In the genomic region with DNA sequence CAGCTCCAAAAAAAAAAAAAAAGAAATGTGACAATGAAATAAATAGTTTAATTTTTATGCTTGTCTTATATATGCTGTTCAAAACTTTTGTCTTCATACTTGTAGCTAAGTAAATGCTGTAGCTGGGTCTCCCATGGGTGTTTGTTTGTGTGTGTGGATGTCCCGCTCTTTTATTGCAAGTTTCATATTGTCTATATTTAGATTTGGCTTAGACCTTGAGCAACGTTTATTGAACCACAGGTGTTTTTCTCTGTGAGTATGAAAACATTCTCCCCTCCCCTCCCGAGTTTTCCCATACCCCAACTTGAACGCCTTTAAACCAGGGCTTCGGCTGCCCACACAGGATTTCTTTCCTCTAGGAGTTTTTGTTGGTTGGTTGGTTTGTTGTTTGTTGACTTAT, we compare ENCODE assay signal across 18 cellular contexts. TPM values are rescaled to one million over a fixed set of nuclear protein-coding genes. Genes with fewer than 3 reads are reported as not detected.
DNase-seq lines count a peak whose midpoint lies in the region; ATAC-seq, FAIRE-seq and TF ChIP-seq lines count a peak whose summit lies in the region.
"Had no signal": no experiment of that assay in that cellular context is flagged by ENCODE, and none has a peak within 500 bp of the region (broad histone marks: within the 10 kb centered on the region; RNA-seq: fewer than 3 reads in every experiment).

No MANE protein-coding gene starts in this region.

- peak overlapping the region in 8 of 11 experiments; percentile 13 to 83 (median 62); a peak in 14 of 22 replicates for H3K27ac ChIP-seq in BLaER1 treated with 17β-estradiol and CSF1 and Interleukin-3, amounts not matched to agents 10 nM and 100 nM
- H3K27ac ChIP-seq in MM.1S (ENCODE audit: low read length): peak overlapping the region; percentile 97
- no peak overlapping the region for H3K27ac ChIP-seq in right atrium auricular region
- H3K27ac ChIP-seq in substantia nigra (ENCODE audit: low read depth, low read length, poor library complexity, severe bottlenecking): no peak overlapping the region
- H3K27ac ChIP-seq: C4-2B had no signal

- peaks cover 4 to 42% (median 16%) of the 10 kb centered on the region in 11 experiments; a peak in 21 of 22 replicates for H3K36me3 ChIP-seq in BLaER1 treated with 17β-estradiol and CSF1 and Interleukin-3, amounts not matched to agents 10 nM and 100 nM
- H3K36me3 ChIP-seq in MM.1S (replicated peaks; ENCODE audit: insufficient read depth, low read length): no peaks in the 10 kb centered on the region
- peaks cover 29% of the 10 kb centered on the region for H3K36me3 ChIP-seq in right atrium auricular region

- H3K9ac ChIP-seq in BLaER1 treated with 17β-estradiol and CSF1 and Interleukin-3, amounts not matched to agents 10 nM and 100 nM: peak overlapping the region in 5 of 11 experiments; percentile 27 to 70 (median 58); a peak in 9 of 22 replicates
- peak overlapping the region; percentile 81 for H3K9ac ChIP-seq in MM.1S (ENCODE audit: low read length)

- no peaks in the 10 kb centered on the region for H4K20me1 ChIP-seq in BLaER1 treated with 17β-estradiol and CSF1 and Interleukin-3, amounts not matched to agents 10 nM and 100 nM
- H4K20me1 ChIP-seq in MM.1S (ENCODE audit: insufficient read depth, low read length): no peaks in the 10 kb centered on the region

- H3K79me2 ChIP-seq in MM.1S (ENCODE audit: low read length): no peaks in the 10 kb centered on the region

- TF ChIP-seq CTCF in MM.1S (IDR thresholded peaks at IDR 0.05; ENCODE audit: low read length) (no peak), right atrium auricular region (IDR thresholded peaks at IDR 0.05) (no peak)

- no peak for ATAC-seq in HG03139 (IDR thresholded peaks at IDR 0.05; ENCODE audit: unreplicated experiment)
- no peak for ATAC-seq in activated CD4-positive, CD25-positive, alpha-beta regulatory T cell treated with anti-CD3 and anti-CD28 coated beads, Interleukin-2, amount 50 U/mL, for 24 hours
- ATAC-seq: K562 had no signal

- H3K4me3 ChIP-seq in BLaER1 treated with 17β-estradiol and CSF1 and Interleukin-3, amounts not matched to agents 10 nM and 100 nM: peak overlapping the region in 2 of 10 experiments; percentile 20 to 22; a peak in 2 of 20 replicates
- H3K4me3 ChIP-seq in MM.1S (ENCODE audit: low read length) (no peak overlapping the region), right atrium auricular region (no peak overlapping the region)
- H3K4me3 ChIP-seq: K562 had no signal

- no peak for TF ChIP-seq POLR2A in GM12891 (IDR thresholded peaks at IDR 0.05; ENCODE audit: low read depth, low read length)

- H3F3A ChIP-seq in MM.1S (ENCODE audit: insufficient read depth, low read length): peaks cover 41% of the 10 kb centered on the region

- H2AFZ ChIP-seq in MM.1S (ENCODE audit: low read length): no peak overlapping the region

- H3K27me3 ChIP-seq in BLaER1 treated with 17β-estradiol and CSF1 and Interleukin-3, amounts not matched to agents 10 nM and 100 nM: no peaks in the 10 kb centered on the region
- H3K27me3 ChIP-seq in MM.1S (replicated peaks; ENCODE audit: insufficient read depth, low read length) (no peaks in the 10 kb centered on the region), right atrium auricular region (no peaks in the 10 kb centered on the region)

- no peaks in the 10 kb centered on the region for H3K9me3 ChIP-seq in BLaER1 treated with 17β-estradiol and CSF1 and Interleukin-3, amounts not matched to agents 10 nM and 100 nM (replicated peaks in 1 of 11)
- H3K9me3 ChIP-seq in MM.1S (replicated peaks; ENCODE audit: insufficient read depth, low read length): no peaks in the 10 kb centered on the region
- H3K9me3 ChIP-seq in right atrium auricular region: no peaks in the 10 kb centered on the region

- H3K9me2 ChIP-seq in MM.1S (replicated peaks; ENCODE audit: insufficient read depth, low read length): no peaks in the 10 kb centered on the region

- peak overlapping the region; percentile 33 to 82 (median 65); a peak in 21 of 22 replicates for H3K4me2 ChIP-seq in BLaER1 treated with 17β-estradiol and CSF1 and Interleukin-3, amounts not matched to agents 10 nM and 100 nM
- peak overlapping the region; percentile 79 for H3K4me2 ChIP-seq in MM.1S (ENCODE audit: low read depth, low read length)

- peaks cover 12 to 66% (median 30%) of the 10 kb centered on the region in 10 experiments; a peak in 19 of 20 replicates for H3K4me1 ChIP-seq in BLaER1 treated with 17β-estradiol and CSF1 and Interleukin-3, amounts not matched to agents 10 nM and 100 nM
- peaks cover 57% of the 10 kb centered on the region for H3K4me1 ChIP-seq in MM.1S (ENCODE audit: low read length)
- H3K4me1 ChIP-seq in right atrium auricular region: no peaks in the 10 kb centered on the region

- peak; percentile 48 for FAIRE-seq in GM12891 (lab: Jason Lieb, UNC)
- FAIRE-seq: G401.6, GM19239, K562 had no signal

- DNase-seq in GM12891 (ENCODE audit: insufficient read length, low spot score) (peak; percentile 25), MM.1S (peak; percentile 90), RPMI8226 (peak; percentile 76), right atrium auricular region (ENCODE audit: low spot score) (no peak), substantia nigra (lab: John Stamatoyannopoulos, UW) (no peak)
- DNase-seq: ACHN; CD4-positive, alpha-beta memory T cell; DMS79; EL; HCEC 1CT; HFFc6 had no signal

TF ChIP-seq in GM12891, 5 proteins besides CTCF, POLR2A, EP300 and RAD21:
- TF ChIP-seq SPI1 (IDR thresholded peaks at IDR 0.05; ENCODE audit: low read depth, low read length) (no peak), POLR2AphosphoS5 (IDR thresholded peaks at IDR 0.05; ENCODE audit: low read depth, low read length) (no peak), POU2F2 (IDR thresholded peaks at IDR 0.05; ENCODE audit: low read depth, low read length) (no peak), PAX5 (IDR thresholded peaks at IDR 0.05; ENCODE audit: insufficient read depth, low read length, severe bottlenecking) (no peak), TAF1 (IDR thresholded peaks at IDR 0.05; ENCODE audit: low read depth, low read length) (no peak)

RNA-seq across cellular contexts. Expression of gene MFSD11, which starts 45.2 kb away (rescaled TPM):
- polyA plus RNA-seq in GM12891 (2012; ENCODE audit: low read depth, missing spikeins): 10.2 TPM
- total RNA-seq in right atrium auricular region: 10 to 100 TPM; 24.8 to 29.3 TPM

RNA-seq across cellular contexts. Expression of gene SRSF2, which starts 46.0 kb away (rescaled TPM):
- polyA plus RNA-seq in GM12891 (2012; ENCODE audit: low read depth, missing spikeins): 245 TPM
- total RNA-seq in right atrium auricular region: 100 to 1,000 TPM in 1 of 2 donors, 10 to 100 TPM in 1; 78.3 to 135 TPM

RNA-seq across cellular contexts. Expression of gene METTL23, which starts 56.5 kb away (rescaled TPM):
- polyA plus RNA-seq in GM12891 (2012; ENCODE audit: low read depth, missing spikeins): 38.7 TPM
- total RNA-seq in right atrium auricular region: 10 to 100 TPM; 22.6 to 26.8 TPM

RNA-seq across cellular contexts. Expression of gene JMJD6, which starts 56.7 kb away (rescaled TPM):
- polyA plus RNA-seq in GM12891 (2012; ENCODE audit: low read depth, missing spikeins): 23.2 TPM
- 10 to 100 TPM; 35.0 to 37.4 TPM for total RNA-seq in right atrium auricular region

Comparison
In these comparisons a context has a peak if more than half of its experiments do, and no peak if none do; other contexts are left out.
1. H3K27ac ChIP-seq: peak in BLaER1 treated with 17β-estradiol and CSF1 and Interleukin-3, amounts not matched to agents 10 nM and 100 nM (8 of 11) and MM.1S (single experiment); none in right atrium auricular region (0 of 2) and substantia nigra (single experiment).
2. DNase-seq: peak in GM12891 (single experiment), MM.1S (single experiment) and RPMI8226 (single experiment); none in right atrium auricular region (single experiment) and substantia nigra (0 of 49).